In the genomic region with DNA sequence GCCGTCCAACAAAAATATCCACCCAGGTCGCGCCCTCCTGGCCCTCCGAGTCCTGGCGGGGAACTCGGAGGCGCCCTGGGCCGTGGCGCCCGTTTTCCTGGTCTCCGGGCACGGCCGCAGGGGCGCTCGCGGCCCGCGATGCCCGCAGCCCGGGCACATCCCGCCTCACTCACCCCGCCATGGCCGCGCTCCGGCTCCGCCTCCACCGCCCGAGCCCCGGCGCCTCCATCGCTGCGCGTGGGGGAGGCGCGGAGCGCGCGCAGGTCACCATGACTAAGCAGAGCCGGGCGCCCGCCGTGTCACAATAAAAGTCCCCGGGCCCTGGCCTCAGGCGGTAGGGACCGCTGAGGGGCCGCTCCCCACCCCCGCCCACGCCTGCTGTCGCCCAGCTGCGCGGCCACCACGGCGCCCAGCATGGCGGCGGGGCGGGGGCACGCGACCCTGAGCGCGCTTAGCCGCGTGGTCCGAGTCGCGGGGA, we compare ENCODE assay signal across 1 cellular context.
TF ChIP-seq lines count a peak whose summit lies in the region.

No MANE protein-coding gene starts in this region.

TF ChIP-seq in H1, 55 proteins besides CTCF, POLR2A, EP300 and RAD21:
- TF ChIP-seq, protein P1, sequence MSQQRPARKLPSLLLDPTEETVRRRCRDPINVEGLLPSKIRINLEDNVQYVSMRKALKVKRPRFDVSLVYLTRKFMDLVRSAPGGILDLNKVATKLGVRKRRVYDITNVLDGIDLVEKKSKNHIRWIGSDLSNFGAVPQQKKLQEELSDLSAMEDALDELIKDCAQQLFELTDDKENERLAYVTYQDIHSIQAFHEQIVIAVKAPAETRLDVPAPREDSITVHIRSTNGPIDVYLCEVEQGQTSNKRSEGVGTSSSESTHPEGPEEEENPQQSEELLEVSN (IDR thresholded peaks at IDR 0.05) = no peak
- TF ChIP-seq PHF8 (conservative IDR thresholded peaks at IDR 0.05; ENCODE audit: low read depth, low read length) = peak; percentile 80
- TF ChIP-seq FOSL1 (IDR thresholded peaks at IDR 0.05; ENCODE audit: insufficient read depth, low read depth, low read length) = no peak
- peak; percentile 90 for TF ChIP-seq YY1 (IDR thresholded peaks at IDR 0.05; ENCODE audit: low read depth, low read length)
- TF ChIP-seq TBP (IDR thresholded peaks at IDR 0.05; ENCODE audit: low read depth, low read length) = peak; percentile 66; the same call in 1 of the 2 replicates
- peak; percentile 18; the same call in 1 of the 2 replicates for TF ChIP-seq POLR2AphosphoS5 (IDR thresholded peaks at IDR 0.05; ENCODE audit: low read depth, low read length)
- TF ChIP-seq CREB1 (IDR thresholded peaks at IDR 0.05) = no peak
- peak; percentile 38 for TF ChIP-seq NANOG (IDR thresholded peaks at IDR 0.05; ENCODE audit: insufficient read depth, low read depth, low read length, poor library complexity, severe bottlenecking)
- peak; percentile 77; the same call in 1 of the 2 replicates for TF ChIP-seq TCF12 (IDR thresholded peaks at IDR 0.05; ENCODE audit: low read depth, low read length)
- TF ChIP-seq TAF1 (IDR thresholded peaks at IDR 0.05; ENCODE audit: low read depth, low read length) = peak; percentile 91
- peak; percentile 84 for TF ChIP-seq TAF7 (optimal IDR thresholded peaks at IDR 0.05; ENCODE audit: borderline replicate concordance, low read depth, low read length)
- no peak for TF ChIP-seq SAP30 (IDR thresholded peaks at IDR 0.05; ENCODE audit: insufficient read depth, insufficient replicate concordance, low read length)
- TF ChIP-seq POU5F1 (IDR thresholded peaks at IDR 0.05; ENCODE audit: low read depth, low read length) = peak; percentile 5; the same call in 1 of the 2 replicates
- TF ChIP-seq SP4 (IDR thresholded peaks at IDR 0.05; ENCODE audit: low read length) = no peak
- TF ChIP-seq RBBP5 (IDR thresholded peaks at IDR 0.05; ENCODE audit: borderline replicate concordance, low read depth, low read length) = no peak
- no peak; a peak in 1 of 4 replicates for TF ChIP-seq SIN3A (conservative IDR thresholded peaks at IDR 0.05 in 1 of 2, IDR thresholded peaks at IDR 0.05 in 1 of 2; ENCODE audit: low read depth in 1 of 2, low read length in 2 of 2)
- TF ChIP-seq SP1 (IDR thresholded peaks at IDR 0.05; ENCODE audit: low read depth, low read length) = peak; percentile 53; the same call in 1 of the 2 replicates
- TF ChIP-seq CHD2 (IDR thresholded peaks at IDR 0.05; ENCODE audit: low read length) = no peak
- TF ChIP-seq HDAC2 (IDR thresholded peaks at IDR 0.05; ENCODE audit: borderline replicate concordance in 1 of 2, low read depth in 2 of 2, low read length in 2 of 2) = 0 out of 4 replicates have a peak, but pooled peaks of 1 of the 2 experiments have one; percentile 49
- TF ChIP-seq JUN (IDR thresholded peaks at IDR 0.05; ENCODE audit: low read depth, low read length) = no peak
- no peak for TF ChIP-seq CEBPB (IDR thresholded peaks at IDR 0.05; ENCODE audit: low read depth, low read length)
- no peak for TF ChIP-seq RXRA (IDR thresholded peaks at IDR 0.05; ENCODE audit: insufficient read depth, low read depth, low read length)
- TF ChIP-seq NRF1 (IDR thresholded peaks at IDR 0.05; ENCODE audit: low read depth, low read length) = 0 out of 2 replicates have a peak, but pooled peaks have one; percentile 22
- TF ChIP-seq JUND (IDR thresholded peaks at IDR 0.05; ENCODE audit: low read length) = 0 out of 2 replicates have a peak, but pooled peaks have one; percentile 36
- TF ChIP-seq KDM4A (IDR thresholded peaks at IDR 0.05; ENCODE audit: low read depth, low read length, severe bottlenecking) = peak; percentile 70
- peak; percentile 30 for TF ChIP-seq HDAC6 (IDR thresholded peaks at IDR 0.05; ENCODE audit: low read depth, low read length)
- peak; percentile 97 for TF ChIP-seq EGR1 (IDR thresholded peaks at IDR 0.05; ENCODE audit: borderline replicate concordance, low read depth, low read length)
- TF ChIP-seq, protein P2, sequence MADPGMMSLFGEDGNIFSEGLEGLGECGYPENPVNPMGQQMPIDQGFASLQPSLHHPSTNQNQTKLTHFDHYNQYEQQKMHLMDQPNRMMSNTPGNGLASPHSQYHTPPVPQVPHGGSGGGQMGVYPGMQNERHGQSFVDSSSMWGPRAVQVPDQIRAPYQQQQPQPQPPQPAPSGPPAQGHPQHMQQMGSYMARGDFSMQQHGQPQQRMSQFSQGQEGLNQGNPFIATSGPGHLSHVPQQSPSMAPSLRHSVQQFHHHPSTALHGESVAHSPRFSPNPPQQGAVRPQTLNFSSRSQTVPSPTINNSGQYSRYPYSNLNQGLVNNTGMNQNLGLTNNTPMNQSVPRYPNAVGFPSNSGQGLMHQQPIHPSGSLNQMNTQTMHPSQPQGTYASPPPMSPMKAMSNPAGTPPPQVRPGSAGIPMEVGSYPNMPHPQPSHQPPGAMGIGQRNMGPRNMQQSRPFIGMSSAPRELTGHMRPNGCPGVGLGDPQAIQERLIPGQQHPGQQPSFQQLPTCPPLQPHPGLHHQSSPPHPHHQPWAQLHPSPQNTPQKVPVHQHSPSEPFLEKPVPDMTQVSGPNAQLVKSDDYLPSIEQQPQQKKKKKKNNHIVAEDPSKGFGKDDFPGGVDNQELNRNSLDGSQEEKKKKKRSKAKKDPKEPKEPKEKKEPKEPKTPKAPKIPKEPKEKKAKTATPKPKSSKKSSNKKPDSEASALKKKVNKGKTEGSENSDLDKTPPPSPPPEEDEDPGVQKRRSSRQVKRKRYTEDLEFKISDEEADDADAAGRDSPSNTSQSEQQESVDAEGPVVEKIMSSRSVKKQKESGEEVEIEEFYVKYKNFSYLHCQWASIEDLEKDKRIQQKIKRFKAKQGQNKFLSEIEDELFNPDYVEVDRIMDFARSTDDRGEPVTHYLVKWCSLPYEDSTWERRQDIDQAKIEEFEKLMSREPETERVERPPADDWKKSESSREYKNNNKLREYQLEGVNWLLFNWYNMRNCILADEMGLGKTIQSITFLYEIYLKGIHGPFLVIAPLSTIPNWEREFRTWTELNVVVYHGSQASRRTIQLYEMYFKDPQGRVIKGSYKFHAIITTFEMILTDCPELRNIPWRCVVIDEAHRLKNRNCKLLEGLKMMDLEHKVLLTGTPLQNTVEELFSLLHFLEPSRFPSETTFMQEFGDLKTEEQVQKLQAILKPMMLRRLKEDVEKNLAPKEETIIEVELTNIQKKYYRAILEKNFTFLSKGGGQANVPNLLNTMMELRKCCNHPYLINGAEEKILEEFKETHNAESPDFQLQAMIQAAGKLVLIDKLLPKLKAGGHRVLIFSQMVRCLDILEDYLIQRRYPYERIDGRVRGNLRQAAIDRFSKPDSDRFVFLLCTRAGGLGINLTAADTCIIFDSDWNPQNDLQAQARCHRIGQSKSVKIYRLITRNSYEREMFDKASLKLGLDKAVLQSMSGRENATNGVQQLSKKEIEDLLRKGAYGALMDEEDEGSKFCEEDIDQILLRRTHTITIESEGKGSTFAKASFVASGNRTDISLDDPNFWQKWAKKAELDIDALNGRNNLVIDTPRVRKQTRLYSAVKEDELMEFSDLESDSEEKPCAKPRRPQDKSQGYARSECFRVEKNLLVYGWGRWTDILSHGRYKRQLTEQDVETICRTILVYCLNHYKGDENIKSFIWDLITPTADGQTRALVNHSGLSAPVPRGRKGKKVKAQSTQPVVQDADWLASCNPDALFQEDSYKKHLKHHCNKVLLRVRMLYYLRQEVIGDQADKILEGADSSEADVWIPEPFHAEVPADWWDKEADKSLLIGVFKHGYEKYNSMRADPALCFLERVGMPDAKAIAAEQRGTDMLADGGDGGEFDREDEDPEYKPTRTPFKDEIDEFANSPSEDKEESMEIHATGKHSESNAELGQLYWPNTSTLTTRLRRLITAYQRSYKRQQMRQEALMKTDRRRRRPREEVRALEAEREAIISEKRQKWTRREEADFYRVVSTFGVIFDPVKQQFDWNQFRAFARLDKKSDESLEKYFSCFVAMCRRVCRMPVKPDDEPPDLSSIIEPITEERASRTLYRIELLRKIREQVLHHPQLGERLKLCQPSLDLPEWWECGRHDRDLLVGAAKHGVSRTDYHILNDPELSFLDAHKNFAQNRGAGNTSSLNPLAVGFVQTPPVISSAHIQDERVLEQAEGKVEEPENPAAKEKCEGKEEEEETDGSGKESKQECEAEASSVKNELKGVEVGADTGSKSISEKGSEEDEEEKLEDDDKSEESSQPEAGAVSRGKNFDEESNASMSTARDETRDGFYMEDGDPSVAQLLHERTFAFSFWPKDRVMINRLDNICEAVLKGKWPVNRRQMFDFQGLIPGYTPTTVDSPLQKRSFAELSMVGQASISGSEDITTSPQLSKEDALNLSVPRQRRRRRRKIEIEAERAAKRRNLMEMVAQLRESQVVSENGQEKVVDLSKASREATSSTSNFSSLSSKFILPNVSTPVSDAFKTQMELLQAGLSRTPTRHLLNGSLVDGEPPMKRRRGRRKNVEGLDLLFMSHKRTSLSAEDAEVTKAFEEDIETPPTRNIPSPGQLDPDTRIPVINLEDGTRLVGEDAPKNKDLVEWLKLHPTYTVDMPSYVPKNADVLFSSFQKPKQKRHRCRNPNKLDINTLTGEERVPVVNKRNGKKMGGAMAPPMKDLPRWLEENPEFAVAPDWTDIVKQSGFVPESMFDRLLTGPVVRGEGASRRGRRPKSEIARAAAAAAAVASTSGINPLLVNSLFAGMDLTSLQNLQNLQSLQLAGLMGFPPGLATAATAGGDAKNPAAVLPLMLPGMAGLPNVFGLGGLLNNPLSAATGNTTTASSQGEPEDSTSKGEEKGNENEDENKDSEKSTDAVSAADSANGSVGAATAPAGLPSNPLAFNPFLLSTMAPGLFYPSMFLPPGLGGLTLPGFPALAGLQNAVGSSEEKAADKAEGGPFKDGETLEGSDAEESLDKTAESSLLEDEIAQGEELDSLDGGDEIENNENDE (IDR thresholded peaks at IDR 0.05; ENCODE audit: insufficient replicate concordance, low read length) = no peak
- no peak for TF ChIP-seq TEAD4 (IDR thresholded peaks at IDR 0.05; ENCODE audit: low read depth, low read length)
- TF ChIP-seq ASH2L (IDR thresholded peaks at IDR 0.05; ENCODE audit: low read length) = no peak
- peak; percentile 98 for TF ChIP-seq BACH1 (IDR thresholded peaks at IDR 0.05; ENCODE audit: low read length)
- TF ChIP-seq, protein P3, sequence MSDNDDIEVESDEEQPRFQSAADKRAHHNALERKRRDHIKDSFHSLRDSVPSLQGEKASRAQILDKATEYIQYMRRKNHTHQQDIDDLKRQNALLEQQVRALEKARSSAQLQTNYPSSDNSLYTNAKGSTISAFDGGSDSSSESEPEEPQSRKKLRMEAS (IDR thresholded peaks at IDR 0.05) = peak; percentile 86
- TF ChIP-seq MAFK (IDR thresholded peaks at IDR 0.05; ENCODE audit: low read depth, low read length) = peak; percentile 96; the same call in 1 of the 2 replicates
